10 cellular contexts compared by ENCODE assay signal in genomic region chr6:11854418-11855165, GRCh38.
DNase-seq lines count a peak whose midpoint lies in the region; ATAC-seq, FAIRE-seq and TF ChIP-seq lines count a peak whose summit lies in the region.
"Had no signal": no experiment of that assay in that cellular context is flagged by ENCODE, and none has a peak within 500 bp of the region (broad histone marks: within the 10 kb centered on the region; RNA-seq: fewer than 3 reads in every experiment).

No MANE protein-coding gene starts in this region.

- dilution Hi-C loops in endothelial cell of umbilical vein (cut with MboI; ENCODE audit: extremely low pct_ligation_motif_present, low sequenced_read_pairs) = no loop called here

- no peaks in the 10 kb centered on the region for H4K20me1 ChIP-seq in endothelial cell of umbilical vein (replicated peaks; ENCODE audit: control insufficient read depth, extremely low read depth, insufficient read depth, low read length)
- H4K20me1 ChIP-seq in H9 (ENCODE audit: control insufficient read depth, insufficient read depth, insufficient read length) = no peaks in the 10 kb centered on the region

- H2BK12ac ChIP-seq in H9 (ENCODE audit: insufficient read length, low read depth, low read length) = no peak overlapping the region

- no peaks in the 10 kb centered on the region for H3K27me3 Mint-ChIP-seq in H9 (ENCODE audit: low read depth)

- POLR2A ChIA-PET in endothelial cell of umbilical vein (lab: Charles Lee) = no interaction called here

- FAIRE-seq in endothelial cell of umbilical vein (lab: Jason Lieb, UNC) = peak; percentile 42

- no peak overlapping the region for H3K18ac ChIP-seq in H9 (ENCODE audit: insufficient read length, low read depth, low read length)

- H4K5ac ChIP-seq in H9 (ENCODE audit: insufficient read length, low read depth, low read length) = no peak overlapping the region

- H3K4me3 ChIP-seq in endothelial cell of umbilical vein (replicated peaks in 1 of 3; ENCODE audit: insufficient read depth in 1 of 3, low read depth in 1 of 3, low read length in 3 of 3) = no peak overlapping the region
- H3K4me3 ChIP-seq in skeletal muscle satellite cell (ENCODE audit: low read length) = no peak overlapping the region
- no peak overlapping the region for H3K4me3 ChIP-seq in spleen

- H4K8ac ChIP-seq in H9 (replicated peaks; ENCODE audit: insufficient read length, low read depth, low read length) = no peak overlapping the region

- H3K9me1 ChIP-seq in endothelial cell of umbilical vein (replicated peaks; ENCODE audit: control insufficient read depth, extremely low read depth, insufficient read depth, low read length) = no peaks in the 10 kb centered on the region

- BruUV-seq in endothelial cell of umbilical vein (replicated peaks; lab: Mats Ljungman, UMichigan) = no TSS peak

- H3K4me3 Mint-ChIP-seq in H9 = no peak overlapping the region

- no peak overlapping the region for H4K91ac ChIP-seq in H9 (ENCODE audit: insufficient read length, low read depth, low read length)

- no peak overlapping the region for H2BK15ac ChIP-seq in H9 (ENCODE audit: low read depth, low read length)

- no peak overlapping the region for H2BK120ac ChIP-seq in H9 (ENCODE audit: low read depth, low read length, poor library complexity, severe bottlenecking)

- H3K27ac ChIP-seq in endothelial cell of umbilical vein (ENCODE audit: insufficient read depth, low read depth, low read length) (no peak overlapping the region), H9 (ENCODE audit: insufficient read length, low read depth, low read length) (no peak overlapping the region), spleen (no peak overlapping the region)

- H3K14ac ChIP-seq in H9 (ENCODE audit: insufficient read depth, low read length) = no peak overlapping the region

- no peak overlapping the region for H2BK5ac ChIP-seq in H9 (ENCODE audit: insufficient read length, low read length)

- H2AFZ ChIP-seq in endothelial cell of umbilical vein (ENCODE audit: low read depth, low read length) (no peak overlapping the region), H9 (ENCODE audit: low read length) (no peak overlapping the region)

- no peak overlapping the region for H3K4ac ChIP-seq in H9 (ENCODE audit: low read depth, low read length)

- no peaks in the 10 kb centered on the region for H3K79me1 ChIP-seq in H9 (ENCODE audit: insufficient read depth, low read depth, low read length, poor library complexity, severe bottlenecking)

- H3K56ac ChIP-seq in H9 (ENCODE audit: insufficient read length, low read depth, low read length) = no peak overlapping the region

- H3K4me2 ChIP-seq in endothelial cell of umbilical vein (ENCODE audit: insufficient read depth, low read length) = no peak overlapping the region
- peak overlapping the region; percentile 5 for H3K4me2 ChIP-seq in skeletal muscle satellite cell (ENCODE audit: low read length)
- no peak overlapping the region for H3K4me2 ChIP-seq in H9 (ENCODE audit: insufficient read depth, insufficient read length, low read length)

- DNase-seq in activated CD4-positive, CD25-positive, alpha-beta regulatory T cell treated with anti-CD3 and anti-CD28 coated beads, Interleukin-2, amount 50 U/mL, for 72 hours = no peak
- DNase-seq in HT1080 (ENCODE audit: low read depth) (peak; percentile 32), endothelial cell of umbilical vein (ENCODE audit: low read depth, low spot score) (peak; percentile 66), H9 (no peak), spleen (no peak)
- no peak for DNase-seq in activated CD8-positive, alpha-beta memory T cell treated with anti-CD3 and anti-CD28 coated beads, Interleukin-2, amount 50 U/mL, for 48 hours
- DNase-seq: activated effector memory CD4-positive, alpha-beta T cell treated with Interleukin-2 at 50 U/mL for 16 hours; SHP77 had no signal

- H3K9ac ChIP-seq in endothelial cell of umbilical vein (replicated peaks; ENCODE audit: extremely low read depth, insufficient read depth, low read length) = no peak overlapping the region
- H3K9ac ChIP-seq in skeletal muscle satellite cell (ENCODE audit: low read depth, low read length) = no peak overlapping the region
- no peak overlapping the region for H3K9ac ChIP-seq in H9 (ENCODE audit: extremely low read depth, insufficient read length, low read length)

- no peak overlapping the region for H3K27ac Mint-ChIP-seq in H9

- intact Hi-C loops in endothelial cell of umbilical vein (cut with micrococcal nuclease) = no loop called here
- intact Hi-C loops in spleen (cut with DNase I; ENCODE audit: low total_unique reads) = no loop called here

- peaks cover 0 to 3% of the 10 kb centered on the region in 2 experiments for H3K27me3 ChIP-seq in endothelial cell of umbilical vein (ENCODE audit: control insufficient read depth in 2 of 2, insufficient read depth in 2 of 2, low read length in 2 of 2)
- no peaks in the 10 kb centered on the region for H3K27me3 ChIP-seq in skeletal muscle satellite cell (ENCODE audit: control insufficient read depth, insufficient read depth, low read length)
- H3K27me3 ChIP-seq in H9 (ENCODE audit: insufficient read depth, low read length) = no peaks in the 10 kb centered on the region
- no peaks in the 10 kb centered on the region for H3K27me3 ChIP-seq in spleen (replicated peaks in 1 of 7)

- CTCF ChIA-PET in endothelial cell of umbilical vein (lab: Charles Lee) = interaction anchor here (1.0 to 1.1 kb wide), 2 partner anchors 21 to 379 kb away, joined by 3 read pairs; no protein-coding TSS in a partner anchor

- no peaks in the 10 kb centered on the region for H3K4me1 Mint-ChIP-seq in H9

- no peaks in the 10 kb centered on the region for H3K36me3 Mint-ChIP-seq in H9 (ENCODE audit: insufficient read depth in 1 of 3, low read depth in 3 of 3)

- no peaks in the 10 kb centered on the region for H3K36me3 ChIP-seq in endothelial cell of umbilical vein (ENCODE audit: control insufficient read depth in 2 of 2, extremely low read depth in 1 of 2, insufficient read depth in 2 of 2, low read length in 2 of 2)
- H3K36me3 ChIP-seq in skeletal muscle satellite cell (ENCODE audit: insufficient read depth, low read length) = no peaks in the 10 kb centered on the region
- no peaks in the 10 kb centered on the region for H3K36me3 ChIP-seq in spleen

- H3K23ac ChIP-seq in H9 (ENCODE audit: insufficient read length, low read depth, low read length) = no peak overlapping the region

- TF ChIP-seq CTCF in endothelial cell of umbilical vein (IDR thresholded peaks at IDR 0.05; ENCODE audit: extremely low read depth in 1 of 2, insufficient read depth in 1 of 2, low read depth in 1 of 2, low read length in 2 of 2) (no peak), H9 (conservative IDR thresholded peaks at IDR 0.05) (no peak), spleen (IDR thresholded peaks at IDR 0.05 in 8 of 11, conservative IDR thresholded peaks at IDR 0.05 in 3 of 11) (no peak)

- no peak for TF ChIP-seq POLR2A in endothelial cell of umbilical vein (IDR thresholded peaks at IDR 0.05; ENCODE audit: low read depth, low read length)
- TF ChIP-seq POLR2A in spleen (IDR thresholded peaks at IDR 0.05) = no peak

- H3T11ph ChIP-seq in H9 (ENCODE audit: low read length) = no peak overlapping the region

- H3K9me3 Mint-ChIP-seq in H9 = no peaks in the 10 kb centered on the region

- H3K79me2 ChIP-seq in endothelial cell of umbilical vein (ENCODE audit: control insufficient read depth, insufficient read depth, low read length) = no peaks in the 10 kb centered on the region
- no peaks in the 10 kb centered on the region for H3K79me2 ChIP-seq in H9 (ENCODE audit: insufficient read depth, low read length)

- H3K9me3 ChIP-seq in endothelial cell of umbilical vein (replicated peaks; ENCODE audit: control insufficient read depth, insufficient read depth, low read length) (no peaks in the 10 kb centered on the region), skeletal muscle satellite cell (replicated peaks; ENCODE audit: low read length) (no peaks in the 10 kb centered on the region), H9 (ENCODE audit: control insufficient read depth, low read depth, low read length) (no peaks in the 10 kb centered on the region), spleen (no peaks in the 10 kb centered on the region)

- H3K4me1 ChIP-seq in endothelial cell of umbilical vein (ENCODE audit: control insufficient read depth, extremely low read depth, insufficient read depth, low read length) = no peaks in the 10 kb centered on the region
- peaks cover 28% of the 10 kb centered on the region for H3K4me1 ChIP-seq in skeletal muscle satellite cell (ENCODE audit: control insufficient read depth, insufficient read depth, low read length)
- no peaks in the 10 kb centered on the region for H3K4me1 ChIP-seq in H9 (ENCODE audit: insufficient read depth, low read length)
- H3K4me1 ChIP-seq in spleen = peaks cover 0 to 12% (median 1%) of the 10 kb centered on the region in 6 donors

- no peak overlapping the region for H2BK20ac ChIP-seq in H9 (ENCODE audit: low read depth, low read length, poor library complexity, severe bottlenecking)

- H3K23me2 ChIP-seq in H9 (ENCODE audit: insufficient read length, low read depth, low read length, poor library complexity, severe bottlenecking) = no peaks in the 10 kb centered on the region

- no peak overlapping the region for H2AK5ac ChIP-seq in H9 (ENCODE audit: insufficient read length, low read length)

- no CpG with 5 or more reads among the region's 7 CpGs for WGBS in H9 (ENCODE audit: extremely low coverage, insufficient read length, low lambda C conversion rate)
- 45 to 64% (median 53%) methylated on average over 7 of the region's 7 CpGs for WGBS in spleen, 5 donors

- peak; percentile 86 for ATAC-seq in activated CD4-positive, CD25-positive, alpha-beta regulatory T cell treated with anti-CD3 and anti-CD28 coated beads, Interleukin-2, amount 50 U/mL, for 24 hours

TF ChIP-seq in endothelial cell of umbilical vein, 7 proteins besides CTCF, POLR2A, EP300 and RAD21:
- TF ChIP-seq FOS (IDR thresholded peaks at IDR 0.05; ENCODE audit: borderline replicate concordance, insufficient read depth, low read length) (peak; percentile 24), JUN (IDR thresholded peaks at IDR 0.05; ENCODE audit: borderline replicate concordance, insufficient read depth, insufficient read length, low read depth) (no peak)
TF ChIP-seq in endothelial cell of umbilical vein: peak in this region for 1.

Comparison
In these comparisons a context has a peak if more than half of its experiments do, and no peak if none do; other contexts are left out.
1. DNase-seq: peak in HT1080 (single experiment) and endothelial cell of umbilical vein (single experiment); none in activated CD4-positive, CD25-positive, alpha-beta regulatory T cell treated with anti-CD3 and anti-CD28 coated beads, Interleukin-2, amount 50 U/mL, for 72 hours (single experiment), activated CD8-positive, alpha-beta memory T cell treated with anti-CD3 and anti-CD28 coated beads, Interleukin-2, amount 50 U/mL, for 48 hours (single experiment), H9 (single experiment) and spleen (single experiment).